ENCODE assay signal across 8 cellular contexts in the genomic region with DNA sequence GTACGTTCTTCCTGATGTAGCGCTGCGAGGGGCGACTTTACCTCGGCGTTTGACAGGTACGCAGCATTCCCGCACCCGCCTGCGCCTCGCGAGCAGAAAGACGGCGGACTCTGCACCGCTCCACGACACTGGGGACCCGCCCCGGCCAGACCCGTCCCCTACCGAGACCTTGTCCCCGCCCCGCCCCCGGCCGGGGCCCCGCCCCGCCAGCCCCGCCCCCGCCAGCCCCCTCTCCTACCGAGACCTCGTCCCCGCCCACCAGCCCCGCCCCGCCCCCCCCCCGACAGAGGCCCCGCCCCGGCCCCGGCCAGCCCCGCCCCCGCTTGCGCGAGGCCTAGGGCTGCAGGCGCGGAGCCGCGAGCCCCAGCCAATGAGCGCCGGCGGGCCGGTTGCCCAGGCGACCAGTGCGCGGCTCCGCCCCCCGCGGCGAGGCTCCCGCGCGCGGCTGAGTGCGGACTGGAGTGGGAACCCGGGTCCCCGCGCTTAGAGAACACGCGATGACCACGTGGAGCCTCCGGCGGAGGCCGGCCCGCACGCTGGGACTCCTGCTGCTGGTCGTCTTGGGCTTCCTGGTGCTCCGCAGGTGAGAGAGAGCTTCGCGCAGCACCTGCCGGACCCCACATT. TPM values are rescaled to one million over a fixed set of nuclear protein-coding genes. Genes with fewer than 3 reads are reported as not detected.
DNase-seq lines count a peak whose midpoint lies in the region; ATAC-seq and TF ChIP-seq lines count a peak whose summit lies in the region.

A gene with protein sequence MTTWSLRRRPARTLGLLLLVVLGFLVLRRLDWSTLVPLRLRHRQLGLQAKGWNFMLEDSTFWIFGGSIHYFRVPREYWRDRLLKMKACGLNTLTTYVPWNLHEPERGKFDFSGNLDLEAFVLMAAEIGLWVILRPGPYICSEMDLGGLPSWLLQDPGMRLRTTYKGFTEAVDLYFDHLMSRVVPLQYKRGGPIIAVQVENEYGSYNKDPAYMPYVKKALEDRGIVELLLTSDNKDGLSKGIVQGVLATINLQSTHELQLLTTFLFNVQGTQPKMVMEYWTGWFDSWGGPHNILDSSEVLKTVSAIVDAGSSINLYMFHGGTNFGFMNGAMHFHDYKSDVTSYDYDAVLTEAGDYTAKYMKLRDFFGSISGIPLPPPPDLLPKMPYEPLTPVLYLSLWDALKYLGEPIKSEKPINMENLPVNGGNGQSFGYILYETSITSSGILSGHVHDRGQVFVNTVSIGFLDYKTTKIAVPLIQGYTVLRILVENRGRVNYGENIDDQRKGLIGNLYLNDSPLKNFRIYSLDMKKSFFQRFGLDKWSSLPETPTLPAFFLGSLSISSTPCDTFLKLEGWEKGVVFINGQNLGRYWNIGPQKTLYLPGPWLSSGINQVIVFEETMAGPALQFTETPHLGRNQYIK (plus strand): TSS at position 424 of the 624 bp plus-strand sequence. CDS start 74 bp downstream, at position 498.

- no peaks in the 10 kb centered on the region for H3K36me3 ChIP-seq in lung (ENCODE audit: control insufficient read depth in 2 of 2, insufficient read depth in 2 of 2, low read length in 2 of 2)

- in situ Hi-C loops in G401 (cut with HindIII; ENCODE audit: low sequenced_read_pairs) = no loop called here

- WGBS in lung, 2 donors = 1 to 2% methylated on average over 49 to 74 of the region's 77 CpGs

- H3K27ac ChIP-seq in lung (ENCODE audit: low read depth in 1 of 2, low read length in 1 of 2) = no peak within 1 kb of the TSS

- H3K4me1 ChIP-seq in lung (ENCODE audit: control insufficient read depth in 2 of 2, insufficient read depth in 2 of 2, low read length in 2 of 2) = peaks cover 3 to 4% of the 10 kb centered on the region in 2 donors

- peak; percentile 8 for DNase-seq in G401 (ENCODE audit: low spot score)
- peak; percentile 41 for DNase-seq in NCI-H2107 treated with DMSO at 0.1 percent for 48 hours (lab: John Stamatoyannopoulos, UW; ENCODE audit: unreplicated experiment)
- DNase-seq in activated CD4-positive, alpha-beta T cell treated with anti-CD3 and anti-CD28 coated beads, Interleukin-2, amount 50 U/mL, for 24 hours (ENCODE audit: low read depth in 1 of 2, low spot score in 1 of 2) = peak; percentile 53 to 69
- DNase-seq in dermis blood vessel endothelial cell = peak; percentile 58
- DNase-seq in lung (ENCODE audit: low spot score) = peak; percentile 58
- peak; percentile 63 to 68 for DNase-seq in stimulated activated CD4-positive, alpha-beta T cell treated with anti-CD3 and anti-CD28 coated beads, Interleukin-4, amount 100 ng/mL, for 48 hours (ENCODE audit: low read depth in 2 of 2)
- no peak for DNase-seq in T1000 (lab: John Stamatoyannopoulos, UW)

- H3K27me3 ChIP-seq in lung (ENCODE audit: control insufficient read depth, insufficient read depth) = no peaks in the 10 kb centered on the region

- H3K9me3 ChIP-seq in lung (ENCODE audit: control insufficient read depth in 2 of 2, insufficient read depth in 1 of 2, low read length in 1 of 2) = no peaks in the 10 kb centered on the region

- H3K4me3 ChIP-seq in lung = peak within 1 kb of the TSS; percentile 46

- ATAC-seq in HG02588 (IDR thresholded peaks at IDR 0.05; ENCODE audit: unreplicated experiment) (peak; percentile 60), lung (ENCODE audit: insufficient read depth, low FRiP score) (peak; percentile 95)

- no peak for TF ChIP-seq CTCF in lung (IDR thresholded peaks at IDR 0.05; ENCODE audit: control extremely low read depth, extremely low read depth)

RNA-seq across cellular contexts. Expression of the gene that starts here (rescaled TPM):
- 9.8 and 13.0 TPM in 2 replicates for total RNA-seq in G401 (2014; rRNA removed; shearing (Covaris generic))
- total RNA-seq in dermis blood vessel endothelial cell (0.17 and 0.60 TPM in 2 replicates), lung (10 to 100 TPM in 1 of 2 donors, 1 to 10 TPM in 1; 7.3 to 13.6 TPM)
- polyA plus RNA-seq in lung = 10 to 100 TPM in 1 of 2 donors, 1 to 10 TPM in 1; 7.1 to 11.4 TPM

Comparison
In these comparisons a context has a peak if more than half of its experiments do, and no peak if none do; other contexts are left out.
1. Peak in DNase-seq in dermis blood vessel endothelial cell; RNA of the gene not detected or under 1 TPM.